Comparison of ENCODE assay signal across 20 cellular contexts in the genomic region with DNA sequence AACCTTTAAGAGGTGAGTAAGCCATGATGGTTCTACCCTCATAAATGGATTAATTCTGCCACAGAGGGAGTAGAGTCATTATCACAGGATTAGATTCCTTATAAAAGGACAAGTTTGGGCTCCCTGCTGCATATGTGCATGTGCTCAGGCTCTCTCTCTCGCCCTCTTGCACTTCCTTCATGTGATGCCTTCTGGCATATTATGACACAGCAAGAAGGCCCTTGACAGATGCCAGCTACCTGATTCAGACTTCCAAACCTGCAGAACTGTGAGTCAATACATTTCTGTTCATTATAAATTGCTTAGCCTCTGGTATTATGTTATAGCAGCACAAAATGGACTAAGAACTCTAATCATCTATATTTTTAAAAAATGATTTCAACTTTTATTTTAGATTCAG.
DNase-seq lines count a peak whose midpoint lies in the region; ATAC-seq and TF ChIP-seq lines count a peak whose summit lies in the region.
"Had no signal": no experiment of that assay in that cellular context is flagged by ENCODE, and none has a peak within 500 bp of the region (broad histone marks: within the 10 kb centered on the region; RNA-seq: fewer than 3 reads in every experiment).

No MANE protein-coding gene starts in this region.

- no peak overlapping the region for H3K27ac ChIP-seq in foreskin keratinocyte

- DNase-seq in NCI-H226 (peak; percentile 15), RKO (ENCODE audit: low spot score) (peak; percentile 1), foreskin keratinocyte (peak; percentile 61 to 91), retinal pigment epithelial cell (ENCODE audit: low read depth) (peak; percentile 18), occipital lobe (lab: John Stamatoyannopoulos, UW) (no peak), AG20443 (ENCODE audit: low spot score) (no peak), NCI-H1105 (lab: John Stamatoyannopoulos, UW) (no peak)
- DNase-seq: BE2C; Calu3; CD8-positive, alpha-beta memory T cell; DMS79 treated with DMSO at 0.1 percent for 48 hours; KBM-7; MG63; NCI-H1694 treated with DMSO at 0.1 percent for 48 hours; NCI-H2081; NCI-H2227 treated with DMSO at 0.1 percent for 48 hours; NCI-H510A; NCI-H774; SHP77 treated with DMSO at 0.1 percent for 48 hours had no signal

- H3K4me3 ChIP-seq in retinal pigment epithelial cell (ENCODE audit: low read length): no peak overlapping the region
- H3K4me3 ChIP-seq: MG63 had no signal

- TF ChIP-seq CTCF in foreskin keratinocyte (conservative IDR thresholded peaks at IDR 0.05) (no peak), retinal pigment epithelial cell (conservative IDR thresholded peaks at IDR 0.05; ENCODE audit: low read depth, low read length) (no peak)

- peaks cover 4% of the 10 kb centered on the region for H3K4me1 ChIP-seq in foreskin keratinocyte
- H3K4me1 ChIP-seq: BE2C had no signal

- H3K27me3 ChIP-seq in foreskin keratinocyte: no peaks in the 10 kb centered on the region
- H3K27me3 ChIP-seq: BE2C, MG63 had no signal

- ATAC-seq in foreskin keratinocyte: peak; percentile 98
- ATAC-seq: HCT116 had no signal

Comparison
In these comparisons a context has a peak if more than half of its experiments do, and no peak if none do; other contexts are left out.
1. DNase-seq: peak in NCI-H226 (single experiment), RKO (single experiment), foreskin keratinocyte (2 of 2) and retinal pigment epithelial cell (single experiment); none in occipital lobe (single experiment), AG20443 (single experiment) and NCI-H1105 (single experiment).